ENCODE assay signal across 1 cellular context in genomic region chr11:22304337-22304961, GRCh38.
TF ChIP-seq lines count a peak whose summit lies in the region.

No MANE protein-coding gene starts in this region.

TF ChIP-seq in IMR-90, 13 proteins besides CTCF, POLR2A, EP300 and RAD21:
- TF ChIP-seq MXI1 (IDR thresholded peaks at IDR 0.05; ENCODE audit: borderline replicate concordance, low read depth, low read length) (no peak), ELK1 (IDR thresholded peaks at IDR 0.05; ENCODE audit: borderline replicate concordance, low read depth, low read length) (no peak), SMC3 (IDR thresholded peaks at IDR 0.05; ENCODE audit: low read depth, low read length) (peak; percentile 26; the same call in 1 of the 2 replicates), FOS (IDR thresholded peaks at IDR 0.05; ENCODE audit: low read depth, low read length) (no peak)
- TF ChIP-seq, protein P1, sequence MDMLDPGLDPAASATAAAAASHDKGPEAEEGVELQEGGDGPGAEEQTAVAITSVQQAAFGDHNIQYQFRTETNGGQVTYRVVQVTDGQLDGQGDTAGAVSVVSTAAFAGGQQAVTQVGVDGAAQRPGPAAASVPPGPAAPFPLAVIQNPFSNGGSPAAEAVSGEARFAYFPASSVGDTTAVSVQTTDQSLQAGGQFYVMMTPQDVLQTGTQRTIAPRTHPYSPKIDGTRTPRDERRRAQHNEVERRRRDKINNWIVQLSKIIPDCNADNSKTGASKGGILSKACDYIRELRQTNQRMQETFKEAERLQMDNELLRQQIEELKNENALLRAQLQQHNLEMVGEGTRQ (IDR thresholded peaks at IDR 0.05; ENCODE audit: low read depth, low read length): no peak
